Comparison of ENCODE assay signal across 1 cellular context in the genomic region with DNA sequence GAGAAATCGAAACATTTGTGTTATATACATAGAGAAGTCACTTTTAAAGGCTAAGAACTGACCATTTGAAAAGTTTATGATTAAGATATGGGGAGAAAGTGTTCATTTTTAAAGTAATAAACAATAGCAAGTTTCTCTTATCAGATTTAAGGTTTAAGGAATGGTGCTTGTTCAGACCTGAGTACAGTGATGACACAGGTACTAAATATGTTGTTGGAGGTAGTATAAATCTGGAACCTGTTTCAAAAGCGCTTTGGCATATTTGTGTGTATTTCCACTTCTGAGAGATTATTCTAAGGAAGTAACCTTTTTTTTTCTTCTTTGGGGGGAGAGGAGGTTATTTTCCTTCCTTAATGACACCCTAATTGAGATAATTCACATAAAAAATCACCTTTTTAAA.
TF ChIP-seq lines count a peak whose summit lies in the region.

No MANE protein-coding gene starts in this region.

TF ChIP-seq in HepG2, 621 proteins besides CTCF, POLR2A, EP300 and RAD21:
- no peak for TF ChIP-seq NCOA1 (CRISPR knock-in tag; IDR thresholded peaks at IDR 0.05)
